Comparison of ENCODE assay signal across 14 cellular contexts in the genomic region with DNA sequence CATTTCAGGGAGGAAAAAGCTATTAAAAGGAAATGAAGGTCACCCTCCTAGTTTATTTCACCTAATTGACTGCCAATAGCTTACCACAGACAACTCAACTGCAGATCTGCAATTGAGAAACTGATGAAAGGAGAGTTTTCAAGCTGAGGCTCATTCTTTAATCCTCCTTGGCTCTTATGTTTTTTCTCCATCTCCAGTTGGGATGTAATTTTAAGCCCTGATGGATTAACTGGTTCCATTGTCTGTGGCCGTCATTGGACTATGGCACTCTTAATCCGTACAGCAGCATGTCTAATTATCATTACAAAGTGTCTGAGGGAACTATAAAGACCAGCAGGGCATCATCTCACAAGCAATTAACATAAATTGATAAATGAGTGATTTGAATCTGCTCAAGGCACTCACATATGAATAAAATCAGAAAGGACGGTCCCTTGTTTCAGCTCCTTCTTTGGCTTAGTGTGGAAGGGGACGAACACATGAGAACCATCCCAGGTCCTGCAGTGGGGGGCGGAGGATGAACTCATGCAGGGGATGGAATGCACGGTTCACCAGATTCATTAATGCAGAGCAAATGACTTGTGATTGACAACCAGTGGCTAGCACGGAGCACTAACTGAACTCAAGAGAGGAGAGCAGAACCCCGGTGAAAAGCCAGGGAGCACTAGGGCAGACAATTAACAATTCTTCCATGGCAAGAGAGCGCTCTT. TPM values are rescaled to one million over a fixed set of nuclear protein-coding genes. Genes with fewer than 3 reads are reported as not detected.
DNase-seq lines count a peak whose midpoint lies in the region; TF ChIP-seq lines count a peak whose summit lies in the region.
"Had no signal": no experiment of that assay in that cellular context is flagged by ENCODE, and none has a peak within 500 bp of the region (broad histone marks: within the 10 kb centered on the region; RNA-seq: fewer than 3 reads in every experiment).

No MANE protein-coding gene starts in this region.

- H4K20me1 ChIP-seq in neural cell (ENCODE audit: insufficient read depth) = no peaks in the 10 kb centered on the region

- peaks cover 53% of the 10 kb centered on the region for H3K4me1 ChIP-seq in HUES48 (ENCODE audit: control insufficient read depth, insufficient read depth, low read length)

- H3K4me3 ChIP-seq in HUES48 (ENCODE audit: low read depth, low read length) (no peak overlapping the region), neural cell (ENCODE audit: low read length) (peak overlapping the region; percentile 44)
- H3K4me3 ChIP-seq: K562 had no signal

- H3K9ac ChIP-seq in HUES48 (ENCODE audit: low read depth, low read length) (no peak overlapping the region), neural cell (ENCODE audit: low read length) (peak overlapping the region; percentile 53)

- no peaks in the 10 kb centered on the region for H3K9me2 ChIP-seq in neural cell (ENCODE audit: insufficient read depth, low read length)

- H3F3A ChIP-seq in neural cell (ENCODE audit: insufficient read depth, low read length, poor library complexity, severe bottlenecking) = peaks cover 25% of the 10 kb centered on the region

- H3K79me2 ChIP-seq in neural cell (replicated peaks; ENCODE audit: insufficient read depth, low read length) = peaks cover 28% of the 10 kb centered on the region

- no peak for TF ChIP-seq RAD21 in neural cell (conservative IDR thresholded peaks at IDR 0.05)

- H3K4me2 ChIP-seq in neural cell (ENCODE audit: low read length) = no peak overlapping the region

- H3K27ac ChIP-seq in HUES48 (ENCODE audit: low read depth, low read length) = peak overlapping the region; percentile 56
- peak overlapping the region; percentile 26 for H3K27ac ChIP-seq in caudate nucleus (ENCODE audit: low read depth, low read length)
- H3K27ac ChIP-seq in neural cell (ENCODE audit: low read length) = peak overlapping the region; percentile 93

- DNase-seq in D341Med (ENCODE audit: low spot score) = peak; percentile 62
- no peak for DNase-seq in caudate nucleus (lab: John Stamatoyannopoulos, UW)
- DNase-seq in activated CD8-positive, alpha-beta memory T cell treated with anti-CD3 and anti-CD28 coated beads, Interleukin-2, amount 50 U/mL, for 4 hours = no peak
- DNase-seq in UCSD-AML1 (lab: John Stamatoyannopoulos, UW; ENCODE audit: unreplicated experiment) = no peak
- no peak for DNase-seq in GM10266 (ENCODE audit: extremely low spot score)
- DNase-seq: ACHN; CD4-positive, CD25-positive, alpha-beta regulatory T cell; DMS79 treated with DMSO at 0.1 percent for 48 hours; NCI-H1048; NCI-H187; NCI-H526 had no signal

- no peak for TF ChIP-seq EP300 in neural cell (conservative IDR thresholded peaks at IDR 0.05; ENCODE audit: poor library complexity, severe bottlenecking)

- TF ChIP-seq CTCF in neural cell (IDR thresholded peaks at IDR 0.05; ENCODE audit: poor library complexity, severe bottlenecking) (no peak), GM10266 (IDR thresholded peaks at IDR 0.05; ENCODE audit: control insufficient read depth, insufficient read depth, low read depth, missing control alignments) (no peak)

- no peak overlapping the region for H2AFZ ChIP-seq in neural cell (ENCODE audit: low read depth, low read length)

- H3K9me3 ChIP-seq in HUES48 (ENCODE audit: control insufficient read depth, insufficient read depth, low read length) (no peaks in the 10 kb centered on the region), neural cell (ENCODE audit: low read length) (no peaks in the 10 kb centered on the region)

- H3K36me3 ChIP-seq in HUES48 (ENCODE audit: control insufficient read depth, insufficient read depth, low read length) (peaks cover 67% of the 10 kb centered on the region), neural cell (ENCODE audit: insufficient read depth, low read length) (no peaks in the 10 kb centered on the region)

- no peaks in the 10 kb centered on the region for H3K27me3 ChIP-seq in HUES48 (ENCODE audit: control insufficient read depth, insufficient read depth, low read length)
- H3K27me3 ChIP-seq in neural cell (ENCODE audit: insufficient read depth, low read depth, low read length) = no peaks in the 10 kb centered on the region

TF ChIP-seq in neural cell, 6 proteins besides CTCF, POLR2A, EP300 and RAD21:
- TF ChIP-seq SMC3 (conservative IDR thresholded peaks at IDR 0.05; ENCODE audit: poor library complexity) (no peak), EZH2 (IDR thresholded peaks at IDR 0.05; ENCODE audit: borderline replicate concordance, insufficient read depth, low read length, poor library complexity, severe bottlenecking) (no peak), MXI1 (conservative IDR thresholded peaks at IDR 0.05; ENCODE audit: poor library complexity, severe bottlenecking) (no peak), TAF1 (IDR thresholded peaks at IDR 0.05; ENCODE audit: low read depth) (no peak), POLR2AphosphoS5 (IDR thresholded peaks at IDR 0.05) (no peak)
- TF ChIP-seq, protein P1, sequence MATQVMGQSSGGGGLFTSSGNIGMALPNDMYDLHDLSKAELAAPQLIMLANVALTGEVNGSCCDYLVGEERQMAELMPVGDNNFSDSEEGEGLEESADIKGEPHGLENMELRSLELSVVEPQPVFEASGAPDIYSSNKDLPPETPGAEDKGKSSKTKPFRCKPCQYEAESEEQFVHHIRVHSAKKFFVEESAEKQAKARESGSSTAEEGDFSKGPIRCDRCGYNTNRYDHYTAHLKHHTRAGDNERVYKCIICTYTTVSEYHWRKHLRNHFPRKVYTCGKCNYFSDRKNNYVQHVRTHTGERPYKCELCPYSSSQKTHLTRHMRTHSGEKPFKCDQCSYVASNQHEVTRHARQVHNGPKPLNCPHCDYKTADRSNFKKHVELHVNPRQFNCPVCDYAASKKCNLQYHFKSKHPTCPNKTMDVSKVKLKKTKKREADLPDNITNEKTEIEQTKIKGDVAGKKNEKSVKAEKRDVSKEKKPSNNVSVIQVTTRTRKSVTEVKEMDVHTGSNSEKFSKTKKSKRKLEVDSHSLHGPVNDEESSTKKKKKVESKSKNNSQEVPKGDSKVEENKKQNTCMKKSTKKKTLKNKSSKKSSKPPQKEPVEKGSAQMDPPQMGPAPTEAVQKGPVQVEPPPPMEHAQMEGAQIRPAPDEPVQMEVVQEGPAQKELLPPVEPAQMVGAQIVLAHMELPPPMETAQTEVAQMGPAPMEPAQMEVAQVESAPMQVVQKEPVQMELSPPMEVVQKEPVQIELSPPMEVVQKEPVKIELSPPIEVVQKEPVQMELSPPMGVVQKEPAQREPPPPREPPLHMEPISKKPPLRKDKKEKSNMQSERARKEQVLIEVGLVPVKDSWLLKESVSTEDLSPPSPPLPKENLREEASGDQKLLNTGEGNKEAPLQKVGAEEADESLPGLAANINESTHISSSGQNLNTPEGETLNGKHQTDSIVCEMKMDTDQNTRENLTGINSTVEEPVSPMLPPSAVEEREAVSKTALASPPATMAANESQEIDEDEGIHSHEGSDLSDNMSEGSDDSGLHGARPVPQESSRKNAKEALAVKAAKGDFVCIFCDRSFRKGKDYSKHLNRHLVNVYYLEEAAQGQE (IDR thresholded peaks at IDR 0.05; ENCODE audit: borderline replicate concordance) = no peak

RNA-seq across cellular contexts. Expression of a gene that starts 38.4 kb away (rescaled TPM):
- polyA plus RNA-seq in neural cell = 93.0 and 93.6 TPM in 2 replicates
- polyA minus RNA-seq in neural cell = 102 and 105 TPM in 2 replicates
- polyA plus RNA-seq: K562 had no signal

Comparison
In these comparisons a context has a peak if more than half of its experiments do, and no peak if none do; other contexts are left out.
1. H3K27ac ChIP-seq: peak in every context shown above with its lines; median percentile 93 in neural cell; 56 in HUES48; 26 in caudate nucleus.